Comparison of ENCODE assay signal across 10 cellular contexts in the genomic region with DNA sequence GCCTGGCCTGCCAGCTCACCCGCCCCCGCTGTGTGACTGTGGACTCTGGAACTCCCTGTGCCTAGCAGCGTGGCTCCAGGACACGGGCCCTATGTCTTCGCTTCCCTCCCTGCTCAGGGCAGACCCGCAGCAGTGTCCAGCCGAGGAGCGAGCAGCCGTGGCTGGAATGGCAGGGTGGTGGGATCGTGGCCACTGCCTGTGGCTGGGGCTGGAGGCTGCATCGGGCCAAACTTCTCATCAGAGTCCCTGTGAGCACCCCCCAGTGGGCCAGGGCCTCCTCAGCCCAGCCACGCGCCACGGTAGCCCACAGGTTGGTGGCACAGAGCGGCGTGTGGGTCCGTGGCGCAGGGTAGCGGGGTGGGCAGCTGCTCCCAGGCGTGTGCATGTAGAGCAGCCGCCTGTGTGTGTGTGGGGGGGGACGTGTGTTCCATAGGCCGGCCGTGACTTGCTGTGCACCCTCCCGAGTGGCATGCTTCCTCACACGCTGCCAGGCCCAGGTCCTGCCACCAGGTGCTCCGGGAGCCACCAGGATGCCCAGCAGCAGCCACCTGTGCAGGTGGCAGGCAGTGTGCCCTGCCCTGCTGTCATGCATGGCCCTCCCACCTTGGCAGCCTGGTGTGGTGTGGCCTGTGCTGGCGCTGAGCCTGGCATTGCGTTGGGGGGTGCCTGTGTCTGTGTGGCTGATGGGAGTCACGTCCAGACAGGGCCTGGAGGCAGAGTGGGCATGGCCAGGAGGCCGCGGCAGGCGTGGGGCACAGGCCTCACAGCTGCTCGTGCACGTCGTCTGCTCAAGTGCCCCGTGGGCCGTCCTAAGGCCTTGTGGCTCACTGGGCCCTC. TPM values are rescaled to one million over a fixed set of nuclear protein-coding genes. Genes with fewer than 3 reads are reported as not detected.
DNase-seq lines count a peak whose midpoint lies in the region; ATAC-seq and TF ChIP-seq lines count a peak whose summit lies in the region.
"Had no signal": no experiment of that assay in that cellular context is flagged by ENCODE, and none has a peak within 500 bp of the region (broad histone marks: within the 10 kb centered on the region; RNA-seq: fewer than 3 reads in every experiment).

No MANE protein-coding gene starts in this region.

- H3K4me1 Mint-ChIP-seq in endodermal cell: peaks cover 4% of the 10 kb centered on the region
- H3K4me1 Mint-ChIP-seq in neural progenitor cell: peaks cover 39% of the 10 kb centered on the region
- H3K4me1 Mint-ChIP-seq in natural killer cell treated with Interleukin-12 subunit alpha and Interleukin-12 subunit beta and Interleukin-15 and Interleukin-18, amount 100 ng/mL, for 72 hours (ENCODE audit: low read depth in 2 of 2): peaks cover 5 to 9% of the 10 kb centered on the region in 2 donors

- no peak for ATAC-seq in natural killer cell treated with Interleukin-12 subunit alpha and Interleukin-12 subunit beta and Interleukin-15 and Interleukin-18, amount 100 ng/mL, for 72 hours

- DNase-seq in NCI-H2196 treated with DMSO at 0.1 percent for 48 hours (lab: John Stamatoyannopoulos, UW; ENCODE audit: unreplicated experiment) (peak; percentile 13), endodermal cell (no peak), neural progenitor cell (ENCODE audit: low spot score) (no peak), KG1 (lab: John Stamatoyannopoulos, UW) (no peak), activated gamma-delta T cell (lab: John Stamatoyannopoulos, UW) (no peak)
- DNase-seq in stimulated activated CD4-positive, alpha-beta T cell treated with anti-CD3 and anti-CD28 coated beads, Interleukin-4, amount 100 ng/mL, for 1 hour: no peak
- no peak for DNase-seq in natural killer cell treated with Interleukin-12 subunit alpha and Interleukin-12 subunit beta and Interleukin-15 and Interleukin-18, amount 100 ng/mL, for 72 hours (ENCODE audit: low spot score)
- DNase-seq: activated CD4-positive, alpha-beta T cell treated with anti-CD3 and anti-CD28 coated beads, Interleukin-2, amount 10 ng/mL, durations not matched to agents 24 days and 14 days; naive B cell had no signal

- H2AFZ ChIP-seq in neural progenitor cell (replicated peaks): no peak overlapping the region

- H3K27ac ChIP-seq in BLaER1 (peak overlapping the region; percentile 97), endodermal cell (ENCODE audit: low read depth, low read length) (peak overlapping the region; percentile 97), neural progenitor cell (peak overlapping the region; percentile 82)

- H3K9ac ChIP-seq in BLaER1 (peak overlapping the region; percentile 81), endodermal cell (ENCODE audit: extremely low read depth, low read length, poor library complexity, severe bottlenecking) (no peak overlapping the region), neural progenitor cell (no peak overlapping the region)

- H3K9me3 ChIP-seq in BLaER1 (no peaks in the 10 kb centered on the region), endodermal cell (ENCODE audit: control insufficient read depth, low read length) (no peaks in the 10 kb centered on the region), neural progenitor cell (ENCODE audit: low read depth) (no peaks in the 10 kb centered on the region)

- H3K27me3 Mint-ChIP-seq in endodermal cell (ENCODE audit: insufficient read depth): no peaks in the 10 kb centered on the region
- no peaks in the 10 kb centered on the region for H3K27me3 Mint-ChIP-seq in neural progenitor cell (ENCODE audit: insufficient read depth, low read depth)
- H3K27me3 Mint-ChIP-seq in natural killer cell treated with Interleukin-12 subunit alpha and Interleukin-12 subunit beta and Interleukin-15 and Interleukin-18, amount 100 ng/mL, for 72 hours: no peaks in the 10 kb centered on the region
- H3K27me3 Mint-ChIP-seq: activated CD4-positive, alpha-beta T cell treated with anti-CD3 and anti-CD28 coated beads, Interleukin-2, amount 10 ng/mL, durations not matched to agents 24 days and 14 days; naive B cell had no signal

- WGBS in endodermal cell (ENCODE audit: insufficient coverage in 1 of 2, insufficient read length in 1 of 2), 2 experiments: 88 to 93% methylated on average over 15 to 38 of the region's 38 CpGs

- peaks cover 43% of the 10 kb centered on the region for H3K36me3 ChIP-seq in BLaER1
- H3K36me3 ChIP-seq in endodermal cell (ENCODE audit: control insufficient read depth, insufficient read depth, low read length): peaks cover 20% of the 10 kb centered on the region
- H3K36me3 ChIP-seq in neural progenitor cell: no peaks in the 10 kb centered on the region

- H3K4me1 ChIP-seq in BLaER1 (peaks cover 100% of the 10 kb centered on the region), endodermal cell (ENCODE audit: control insufficient read depth, insufficient read depth, low read length) (no peaks in the 10 kb centered on the region), neural progenitor cell (peaks cover 13% of the 10 kb centered on the region)

- peaks cover 87% of the 10 kb centered on the region for H3K79me2 ChIP-seq in neural progenitor cell (ENCODE audit: low read depth)

- H3K27ac Mint-ChIP-seq in endodermal cell (peak overlapping the region; percentile 74), neural progenitor cell (no peak overlapping the region)
- H3K27ac Mint-ChIP-seq in natural killer cell treated with Interleukin-12 subunit alpha and Interleukin-12 subunit beta and Interleukin-15 and Interleukin-18, amount 100 ng/mL, for 72 hours: no peak overlapping the region
- H3K27ac Mint-ChIP-seq: activated CD4-positive, alpha-beta T cell treated with anti-CD3 and anti-CD28 coated beads, Interleukin-2, amount 10 ng/mL, durations not matched to agents 24 days and 14 days had no signal

- H3K4me3 ChIP-seq in BLaER1: peak overlapping the region; percentile 58
- no peak overlapping the region for H3K4me3 ChIP-seq in endodermal cell (ENCODE audit: low read length)
- no peak overlapping the region for H3K4me3 ChIP-seq in neural progenitor cell

- no peak overlapping the region for H3K4me3 Mint-ChIP-seq in endodermal cell
- peak overlapping the region; percentile 60 for H3K4me3 Mint-ChIP-seq in neural progenitor cell
- H3K4me3 Mint-ChIP-seq in natural killer cell treated with Interleukin-12 subunit alpha and Interleukin-12 subunit beta and Interleukin-15 and Interleukin-18, amount 100 ng/mL, for 72 hours: no peak overlapping the region
- H3K4me3 Mint-ChIP-seq: activated CD4-positive, alpha-beta T cell treated with anti-CD3 and anti-CD28 coated beads, Interleukin-2, amount 10 ng/mL, durations not matched to agents 24 days and 14 days had no signal

- H3K9me3 Mint-ChIP-seq in endodermal cell: no peaks in the 10 kb centered on the region
- H3K9me3 Mint-ChIP-seq in neural progenitor cell: no peaks in the 10 kb centered on the region
- no peaks in the 10 kb centered on the region for H3K9me3 Mint-ChIP-seq in natural killer cell treated with Interleukin-12 subunit alpha and Interleukin-12 subunit beta and Interleukin-15 and Interleukin-18, amount 100 ng/mL, for 72 hours
- H3K9me3 Mint-ChIP-seq: activated CD4-positive, alpha-beta T cell treated with anti-CD3 and anti-CD28 coated beads, Interleukin-2, amount 10 ng/mL, durations not matched to agents 24 days and 14 days; naive B cell had no signal

- H3K27me3 ChIP-seq in BLaER1: no peaks in the 10 kb centered on the region
- no peaks in the 10 kb centered on the region for H3K27me3 ChIP-seq in endodermal cell (ENCODE audit: control insufficient read depth, insufficient read depth, low read length, poor library complexity, severe bottlenecking)
- no peaks in the 10 kb centered on the region for H3K27me3 ChIP-seq in neural progenitor cell

- peaks cover 95% of the 10 kb centered on the region for H4K20me1 ChIP-seq in BLaER1
- H4K20me1 ChIP-seq in neural progenitor cell (ENCODE audit: low read depth): peaks cover 98% of the 10 kb centered on the region

- TF ChIP-seq CTCF in endodermal cell (conservative IDR thresholded peaks at IDR 0.05): no peak
- TF ChIP-seq CTCF in neural progenitor cell (IDR thresholded peaks at IDR 0.05): no peak

- H3K4me2 ChIP-seq in BLaER1 (peak overlapping the region; percentile 97), neural progenitor cell (no peak overlapping the region)

- peaks cover 4% of the 10 kb centered on the region for H3K36me3 Mint-ChIP-seq in endodermal cell (ENCODE audit: low read depth)
- H3K36me3 Mint-ChIP-seq in neural progenitor cell: no peaks in the 10 kb centered on the region
- no peaks in the 10 kb centered on the region for H3K36me3 Mint-ChIP-seq in natural killer cell treated with Interleukin-12 subunit alpha and Interleukin-12 subunit beta and Interleukin-15 and Interleukin-18, amount 100 ng/mL, for 72 hours
- H3K36me3 Mint-ChIP-seq: naive B cell had no signal

- peaks cover 13% of the 10 kb centered on the region for H3F3A ChIP-seq in neural progenitor cell (ENCODE audit: low read depth)

RNA-seq across cellular contexts. Expression of a gene that starts 8.4 kb away (rescaled TPM):
- total RNA-seq in endodermal cell (100 to 1,000 TPM; 145 to 152 TPM), neural progenitor cell (ENCODE audit: low replicate concordance) (13.2 and 60.0 TPM in 2 replicates)
- 164 TPM for polyA plus RNA-seq in endodermal cell (2013, experiment 1 of 2)
- polyA plus RNA-seq in endodermal cell (2013, experiment 2 of 2): 151 TPM
- 10 to 100 TPM; 23.7 to 24.8 TPM for total RNA-seq in natural killer cell treated with Interleukin-12 subunit alpha and Interleukin-12 subunit beta and Interleukin-15 and Interleukin-18, amount 100 ng/mL, for 72 hours

RNA-seq across cellular contexts. Expression of a gene that starts 47.8 kb away (rescaled TPM):
- total RNA-seq in endodermal cell (1 to 10 TPM in 1 of 2 donors, under 1 TPM in 1; 0.66 to 1.6 TPM), neural progenitor cell (ENCODE audit: low replicate concordance) (0.09 TPM in 1 of 2 replicates, not detected in the other)
- polyA plus RNA-seq in endodermal cell (2013, experiment 1 of 2): 0.07 TPM
- not detected for polyA plus RNA-seq in endodermal cell (2013, experiment 2 of 2)
- not detected for total RNA-seq in natural killer cell treated with Interleukin-12 subunit alpha and Interleukin-12 subunit beta and Interleukin-15 and Interleukin-18, amount 100 ng/mL, for 72 hours
- total RNA-seq: activated CD4-positive, alpha-beta T cell treated with anti-CD3 and anti-CD28 coated beads, Interleukin-2, amount 10 ng/mL, durations not matched to agents 24 days and 14 days had no signal
